In the genomic region with DNA sequence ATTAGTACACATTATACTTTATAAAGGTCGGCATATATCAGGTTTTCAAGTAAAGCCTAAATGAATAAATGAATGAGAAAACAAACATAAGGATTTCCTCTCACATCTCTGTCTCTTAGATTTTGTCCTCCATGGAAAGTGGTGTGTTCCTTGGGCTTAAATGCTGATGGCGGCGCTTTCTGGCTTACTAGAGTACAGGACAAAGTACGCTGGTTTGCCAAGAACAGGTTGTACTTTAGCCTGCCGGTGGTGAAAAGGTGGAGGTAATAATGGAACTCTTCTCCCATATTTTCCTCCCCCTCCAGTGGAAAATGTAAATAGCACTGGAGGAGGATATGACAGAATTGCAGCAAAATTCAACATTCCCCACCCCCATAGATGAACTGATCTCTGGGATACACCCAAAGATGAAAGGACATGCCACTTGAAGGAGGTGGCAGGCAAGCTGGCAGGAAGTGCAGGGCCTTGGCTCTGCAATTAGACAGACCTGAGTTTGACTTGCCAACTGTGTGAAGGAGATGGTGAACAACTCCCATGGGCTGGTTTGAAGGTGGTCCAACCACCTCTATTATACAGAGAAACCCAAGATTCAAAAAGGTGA, we compare ENCODE assay signal across 25 cellular contexts.
"Had no signal": no experiment of that assay in that cellular context is flagged by ENCODE, and none has a peak within 500 bp of the region (broad histone marks: within the 10 kb centered on the region; RNA-seq: fewer than 3 reads in every experiment).

No MANE protein-coding gene starts in this region.

- H3K27ac ChIP-seq: adrenal gland, ascending aorta, cardiac muscle cell, coronary artery, dorsolateral prefrontal cortex, gastroesophageal sphincter, lower lobe of right lung, right atrium auricular region, spleen, suprapubic skin, tibial artery had no signal

- DNase-seq: activated CD4-positive, alpha-beta T cell treated with anti-CD3 and anti-CD28 coated beads for 36 hours; activated CD4-positive, CD25-positive, alpha-beta regulatory T cell; activated naive CD4-positive, alpha-beta T cell; activated naive CD8-positive, alpha-beta T cell treated with anti-CD3 and anti-CD28 coated beads for 36 hours; activated T-cell treated with anti-CD3 and anti-CD28 coated beads for 4 hours; activated T-cell treated with anti-CD3 and anti-CD28 coated beads, Interleukin-2, amount 50 U/mL, for 72 hours; adrenal gland; dorsolateral prefrontal cortex; effector memory CD8-positive, alpha-beta T cell; erythroblast; hippocampal formation; lower lobe of right lung; mesenchymal stem cell; spleen; stimulated activated naive CD4-positive, alpha-beta T cell; tibial artery had no signal

- H3K4me1 Mint-ChIP-seq: activated CD4-positive, alpha-beta T cell treated with anti-CD3 and anti-CD28 coated beads for 36 hours; activated naive CD8-positive, alpha-beta T cell treated with anti-CD3 and anti-CD28 coated beads for 36 hours; brain had no signal

- H3K4me3 Mint-ChIP-seq: activated CD4-positive, alpha-beta T cell treated with anti-CD3 and anti-CD28 coated beads for 36 hours; activated naive CD8-positive, alpha-beta T cell treated with anti-CD3 and anti-CD28 coated beads for 36 hours; activated T-cell treated with anti-CD3 and anti-CD28 coated beads, Interleukin-2, amount 50 U/mL, for 72 hours; brain; effector memory CD8-positive, alpha-beta T cell; natural killer cell treated with Interleukin-12 subunit alpha and Interleukin-12 subunit beta and Interleukin-15 and Interleukin-18, amount 100 ng/mL, for 72 hours had no signal

- FAIRE-seq: keratinocyte had no signal

- H3K9me3 Mint-ChIP-seq: activated naive CD8-positive, alpha-beta T cell treated with anti-CD3 and anti-CD28 coated beads for 36 hours; activated T-cell treated with anti-CD3 and anti-CD28 coated beads, Interleukin-2, amount 50 U/mL, for 72 hours; brain; effector memory CD8-positive, alpha-beta T cell; natural killer cell treated with Interleukin-12 subunit alpha and Interleukin-12 subunit beta and Interleukin-15 and Interleukin-18, amount 100 ng/mL, for 72 hours had no signal

- H3K4me1 ChIP-seq: adrenal gland, lower lobe of right lung, right atrium auricular region, spleen, suprapubic skin had no signal

- H3K36me3 ChIP-seq: adrenal gland, cardiac muscle cell, right atrium auricular region, suprapubic skin had no signal

- H3K4me3 ChIP-seq: adrenal gland, ascending aorta, cardiac muscle cell, coronary artery, dorsolateral prefrontal cortex, gastroesophageal sphincter, lower lobe of right lung, right atrium auricular region, spleen, suprapubic skin, tibial artery had no signal

- H3K27ac Mint-ChIP-seq: activated CD4-positive, alpha-beta T cell treated with anti-CD3 and anti-CD28 coated beads for 36 hours; activated naive CD8-positive, alpha-beta T cell treated with anti-CD3 and anti-CD28 coated beads for 36 hours; brain; effector memory CD8-positive, alpha-beta T cell; natural killer cell treated with Interleukin-12 subunit alpha and Interleukin-12 subunit beta and Interleukin-15 and Interleukin-18, amount 100 ng/mL, for 72 hours had no signal

- ATAC-seq: activated CD4-positive, alpha-beta T cell treated with anti-CD3 and anti-CD28 coated beads for 36 hours; activated T-cell treated with anti-CD3 and anti-CD28 coated beads, Interleukin-2, amount 50 U/mL, for 72 hours; effector memory CD8-positive, alpha-beta T cell; gastroesophageal sphincter; lower lobe of right lung; natural killer cell treated with Interleukin-12 subunit alpha and Interleukin-12 subunit beta and Interleukin-15 and Interleukin-18, amount 100 ng/mL, for 72 hours had no signal

- H3K27me3 ChIP-seq: adrenal gland, ascending aorta, cardiac muscle cell, dorsolateral prefrontal cortex, gastroesophageal sphincter, right atrium auricular region, spleen, suprapubic skin, tibial artery had no signal

- H3K9me3 ChIP-seq: adrenal gland, ascending aorta, gastroesophageal sphincter, lower lobe of right lung, right atrium auricular region, spleen, suprapubic skin, tibial artery had no signal

- H3K27me3 Mint-ChIP-seq: activated CD4-positive, alpha-beta T cell treated with anti-CD3 and anti-CD28 coated beads for 36 hours; activated naive CD8-positive, alpha-beta T cell treated with anti-CD3 and anti-CD28 coated beads for 36 hours; brain; effector memory CD8-positive, alpha-beta T cell; natural killer cell treated with Interleukin-12 subunit alpha and Interleukin-12 subunit beta and Interleukin-15 and Interleukin-18, amount 100 ng/mL, for 72 hours had no signal
